ENCODE assay signal across 1 cellular context in the genomic region with DNA sequence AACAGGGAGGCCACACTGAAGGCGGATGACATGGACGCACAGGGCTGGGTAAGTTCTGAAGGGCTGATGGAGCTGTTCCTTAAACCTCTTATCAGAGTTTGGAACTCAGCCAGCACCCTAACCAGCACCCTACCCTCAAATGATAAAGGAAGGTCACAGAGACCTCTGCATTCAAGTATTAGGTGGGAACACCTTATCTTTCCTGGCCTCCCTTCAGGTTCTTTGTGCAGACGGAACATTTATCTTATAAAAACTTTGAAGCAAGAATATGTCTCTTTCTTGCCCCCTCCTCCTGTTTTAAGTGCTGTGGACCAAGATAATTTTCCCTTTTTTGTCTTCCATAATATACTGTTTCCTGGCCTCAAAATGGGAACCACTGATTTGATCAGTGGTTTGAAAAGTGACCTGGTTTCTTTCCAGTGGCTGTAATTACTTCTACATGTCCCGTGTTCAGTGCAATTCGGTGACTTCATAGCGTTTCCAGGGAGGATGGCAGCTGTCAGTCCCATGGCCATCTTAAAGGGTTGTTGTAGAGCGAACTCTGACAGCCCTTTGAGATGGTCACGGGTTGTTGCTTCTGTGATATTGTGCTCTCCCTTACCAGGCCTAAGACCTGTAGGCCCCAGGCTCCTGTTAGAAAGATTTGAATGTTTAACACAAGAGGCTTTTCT.
A peak's percentile ranks its signal among the peaks of the same experiment; 100 is the strongest.
TF ChIP-seq lines count a peak whose summit lies in the region.

No MANE protein-coding gene starts in this region.

TF ChIP-seq in K562, 482 proteins besides CTCF, POLR2A, EP300 and RAD21 (continued from another document and continues in another):
- TF ChIP-seq, protein P1, sequence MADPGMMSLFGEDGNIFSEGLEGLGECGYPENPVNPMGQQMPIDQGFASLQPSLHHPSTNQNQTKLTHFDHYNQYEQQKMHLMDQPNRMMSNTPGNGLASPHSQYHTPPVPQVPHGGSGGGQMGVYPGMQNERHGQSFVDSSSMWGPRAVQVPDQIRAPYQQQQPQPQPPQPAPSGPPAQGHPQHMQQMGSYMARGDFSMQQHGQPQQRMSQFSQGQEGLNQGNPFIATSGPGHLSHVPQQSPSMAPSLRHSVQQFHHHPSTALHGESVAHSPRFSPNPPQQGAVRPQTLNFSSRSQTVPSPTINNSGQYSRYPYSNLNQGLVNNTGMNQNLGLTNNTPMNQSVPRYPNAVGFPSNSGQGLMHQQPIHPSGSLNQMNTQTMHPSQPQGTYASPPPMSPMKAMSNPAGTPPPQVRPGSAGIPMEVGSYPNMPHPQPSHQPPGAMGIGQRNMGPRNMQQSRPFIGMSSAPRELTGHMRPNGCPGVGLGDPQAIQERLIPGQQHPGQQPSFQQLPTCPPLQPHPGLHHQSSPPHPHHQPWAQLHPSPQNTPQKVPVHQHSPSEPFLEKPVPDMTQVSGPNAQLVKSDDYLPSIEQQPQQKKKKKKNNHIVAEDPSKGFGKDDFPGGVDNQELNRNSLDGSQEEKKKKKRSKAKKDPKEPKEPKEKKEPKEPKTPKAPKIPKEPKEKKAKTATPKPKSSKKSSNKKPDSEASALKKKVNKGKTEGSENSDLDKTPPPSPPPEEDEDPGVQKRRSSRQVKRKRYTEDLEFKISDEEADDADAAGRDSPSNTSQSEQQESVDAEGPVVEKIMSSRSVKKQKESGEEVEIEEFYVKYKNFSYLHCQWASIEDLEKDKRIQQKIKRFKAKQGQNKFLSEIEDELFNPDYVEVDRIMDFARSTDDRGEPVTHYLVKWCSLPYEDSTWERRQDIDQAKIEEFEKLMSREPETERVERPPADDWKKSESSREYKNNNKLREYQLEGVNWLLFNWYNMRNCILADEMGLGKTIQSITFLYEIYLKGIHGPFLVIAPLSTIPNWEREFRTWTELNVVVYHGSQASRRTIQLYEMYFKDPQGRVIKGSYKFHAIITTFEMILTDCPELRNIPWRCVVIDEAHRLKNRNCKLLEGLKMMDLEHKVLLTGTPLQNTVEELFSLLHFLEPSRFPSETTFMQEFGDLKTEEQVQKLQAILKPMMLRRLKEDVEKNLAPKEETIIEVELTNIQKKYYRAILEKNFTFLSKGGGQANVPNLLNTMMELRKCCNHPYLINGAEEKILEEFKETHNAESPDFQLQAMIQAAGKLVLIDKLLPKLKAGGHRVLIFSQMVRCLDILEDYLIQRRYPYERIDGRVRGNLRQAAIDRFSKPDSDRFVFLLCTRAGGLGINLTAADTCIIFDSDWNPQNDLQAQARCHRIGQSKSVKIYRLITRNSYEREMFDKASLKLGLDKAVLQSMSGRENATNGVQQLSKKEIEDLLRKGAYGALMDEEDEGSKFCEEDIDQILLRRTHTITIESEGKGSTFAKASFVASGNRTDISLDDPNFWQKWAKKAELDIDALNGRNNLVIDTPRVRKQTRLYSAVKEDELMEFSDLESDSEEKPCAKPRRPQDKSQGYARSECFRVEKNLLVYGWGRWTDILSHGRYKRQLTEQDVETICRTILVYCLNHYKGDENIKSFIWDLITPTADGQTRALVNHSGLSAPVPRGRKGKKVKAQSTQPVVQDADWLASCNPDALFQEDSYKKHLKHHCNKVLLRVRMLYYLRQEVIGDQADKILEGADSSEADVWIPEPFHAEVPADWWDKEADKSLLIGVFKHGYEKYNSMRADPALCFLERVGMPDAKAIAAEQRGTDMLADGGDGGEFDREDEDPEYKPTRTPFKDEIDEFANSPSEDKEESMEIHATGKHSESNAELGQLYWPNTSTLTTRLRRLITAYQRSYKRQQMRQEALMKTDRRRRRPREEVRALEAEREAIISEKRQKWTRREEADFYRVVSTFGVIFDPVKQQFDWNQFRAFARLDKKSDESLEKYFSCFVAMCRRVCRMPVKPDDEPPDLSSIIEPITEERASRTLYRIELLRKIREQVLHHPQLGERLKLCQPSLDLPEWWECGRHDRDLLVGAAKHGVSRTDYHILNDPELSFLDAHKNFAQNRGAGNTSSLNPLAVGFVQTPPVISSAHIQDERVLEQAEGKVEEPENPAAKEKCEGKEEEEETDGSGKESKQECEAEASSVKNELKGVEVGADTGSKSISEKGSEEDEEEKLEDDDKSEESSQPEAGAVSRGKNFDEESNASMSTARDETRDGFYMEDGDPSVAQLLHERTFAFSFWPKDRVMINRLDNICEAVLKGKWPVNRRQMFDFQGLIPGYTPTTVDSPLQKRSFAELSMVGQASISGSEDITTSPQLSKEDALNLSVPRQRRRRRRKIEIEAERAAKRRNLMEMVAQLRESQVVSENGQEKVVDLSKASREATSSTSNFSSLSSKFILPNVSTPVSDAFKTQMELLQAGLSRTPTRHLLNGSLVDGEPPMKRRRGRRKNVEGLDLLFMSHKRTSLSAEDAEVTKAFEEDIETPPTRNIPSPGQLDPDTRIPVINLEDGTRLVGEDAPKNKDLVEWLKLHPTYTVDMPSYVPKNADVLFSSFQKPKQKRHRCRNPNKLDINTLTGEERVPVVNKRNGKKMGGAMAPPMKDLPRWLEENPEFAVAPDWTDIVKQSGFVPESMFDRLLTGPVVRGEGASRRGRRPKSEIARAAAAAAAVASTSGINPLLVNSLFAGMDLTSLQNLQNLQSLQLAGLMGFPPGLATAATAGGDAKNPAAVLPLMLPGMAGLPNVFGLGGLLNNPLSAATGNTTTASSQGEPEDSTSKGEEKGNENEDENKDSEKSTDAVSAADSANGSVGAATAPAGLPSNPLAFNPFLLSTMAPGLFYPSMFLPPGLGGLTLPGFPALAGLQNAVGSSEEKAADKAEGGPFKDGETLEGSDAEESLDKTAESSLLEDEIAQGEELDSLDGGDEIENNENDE (IDR thresholded peaks at IDR 0.05; ENCODE audit: low read depth, low read length) = no peak
- TF ChIP-seq, protein P2, sequence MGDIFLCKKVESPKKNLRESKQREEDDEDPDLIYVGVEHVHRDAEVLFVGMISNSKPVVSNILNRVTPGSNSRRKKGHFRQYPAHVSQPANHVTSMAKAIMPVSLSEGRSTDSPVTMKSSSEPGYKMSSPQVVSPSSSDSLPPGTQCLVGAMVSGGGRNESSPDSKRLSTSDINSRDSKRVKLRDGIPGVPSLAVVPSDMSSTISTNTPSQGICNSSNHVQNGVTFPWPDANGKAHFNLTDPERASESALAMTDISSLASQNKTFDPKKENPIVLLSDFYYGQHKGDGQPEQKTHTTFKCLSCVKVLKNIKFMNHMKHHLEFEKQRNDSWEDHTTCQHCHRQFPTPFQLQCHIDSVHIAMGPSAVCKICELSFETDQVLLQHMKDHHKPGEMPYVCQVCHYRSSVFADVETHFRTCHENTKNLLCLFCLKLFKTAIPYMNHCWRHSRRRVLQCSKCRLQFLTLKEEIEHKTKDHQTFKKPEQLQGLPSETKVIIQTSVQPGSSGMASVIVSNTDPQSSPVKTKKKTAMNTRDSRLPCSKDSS (IDR thresholded peaks at IDR 0.05; ENCODE audit: low read depth, partially characterized antibody) = no peak
- TF ChIP-seq, protein P3, sequence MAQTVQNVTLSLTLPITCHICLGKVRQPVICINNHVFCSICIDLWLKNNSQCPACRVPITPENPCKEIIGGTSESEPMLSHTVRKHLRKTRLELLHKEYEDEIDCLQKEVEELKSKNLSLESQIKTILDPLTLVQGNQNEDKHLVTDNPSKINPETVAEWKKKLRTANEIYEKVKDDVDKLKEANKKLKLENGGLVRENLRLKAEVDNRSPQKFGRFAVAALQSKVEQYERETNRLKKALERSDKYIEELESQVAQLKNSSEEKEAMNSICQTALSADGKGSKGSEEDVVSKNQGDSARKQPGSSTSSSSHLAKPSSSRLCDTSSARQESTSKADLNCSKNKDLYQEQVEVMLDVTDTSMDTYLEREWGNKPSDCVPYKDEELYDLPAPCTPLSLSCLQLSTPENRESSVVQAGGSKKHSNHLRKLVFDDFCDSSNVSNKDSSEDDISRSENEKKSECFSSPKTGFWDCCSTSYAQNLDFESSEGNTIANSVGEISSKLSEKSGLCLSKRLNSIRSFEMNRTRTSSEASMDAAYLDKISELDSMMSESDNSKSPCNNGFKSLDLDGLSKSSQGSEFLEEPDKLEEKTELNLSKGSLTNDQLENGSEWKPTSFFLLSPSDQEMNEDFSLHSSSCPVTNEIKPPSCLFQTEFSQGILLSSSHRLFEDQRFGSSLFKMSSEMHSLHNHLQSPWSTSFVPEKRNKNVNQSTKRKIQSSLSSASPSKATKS (CRISPR knock-in tag; IDR thresholded peaks at IDR 0.05) = no peak
- TF ChIP-seq, protein P4, sequence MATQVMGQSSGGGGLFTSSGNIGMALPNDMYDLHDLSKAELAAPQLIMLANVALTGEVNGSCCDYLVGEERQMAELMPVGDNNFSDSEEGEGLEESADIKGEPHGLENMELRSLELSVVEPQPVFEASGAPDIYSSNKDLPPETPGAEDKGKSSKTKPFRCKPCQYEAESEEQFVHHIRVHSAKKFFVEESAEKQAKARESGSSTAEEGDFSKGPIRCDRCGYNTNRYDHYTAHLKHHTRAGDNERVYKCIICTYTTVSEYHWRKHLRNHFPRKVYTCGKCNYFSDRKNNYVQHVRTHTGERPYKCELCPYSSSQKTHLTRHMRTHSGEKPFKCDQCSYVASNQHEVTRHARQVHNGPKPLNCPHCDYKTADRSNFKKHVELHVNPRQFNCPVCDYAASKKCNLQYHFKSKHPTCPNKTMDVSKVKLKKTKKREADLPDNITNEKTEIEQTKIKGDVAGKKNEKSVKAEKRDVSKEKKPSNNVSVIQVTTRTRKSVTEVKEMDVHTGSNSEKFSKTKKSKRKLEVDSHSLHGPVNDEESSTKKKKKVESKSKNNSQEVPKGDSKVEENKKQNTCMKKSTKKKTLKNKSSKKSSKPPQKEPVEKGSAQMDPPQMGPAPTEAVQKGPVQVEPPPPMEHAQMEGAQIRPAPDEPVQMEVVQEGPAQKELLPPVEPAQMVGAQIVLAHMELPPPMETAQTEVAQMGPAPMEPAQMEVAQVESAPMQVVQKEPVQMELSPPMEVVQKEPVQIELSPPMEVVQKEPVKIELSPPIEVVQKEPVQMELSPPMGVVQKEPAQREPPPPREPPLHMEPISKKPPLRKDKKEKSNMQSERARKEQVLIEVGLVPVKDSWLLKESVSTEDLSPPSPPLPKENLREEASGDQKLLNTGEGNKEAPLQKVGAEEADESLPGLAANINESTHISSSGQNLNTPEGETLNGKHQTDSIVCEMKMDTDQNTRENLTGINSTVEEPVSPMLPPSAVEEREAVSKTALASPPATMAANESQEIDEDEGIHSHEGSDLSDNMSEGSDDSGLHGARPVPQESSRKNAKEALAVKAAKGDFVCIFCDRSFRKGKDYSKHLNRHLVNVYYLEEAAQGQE (CRISPR knock-in tag; IDR thresholded peaks at IDR 0.05; ENCODE audit: low read depth) = no peak
- no peak for TF ChIP-seq BRCA1 (IDR thresholded peaks at IDR 0.05)
- no peak for TF ChIP-seq BRCA1 (CRISPR knock-in tag; IDR thresholded peaks at IDR 0.05)
- no peak for TF ChIP-seq SIN3A (IDR thresholded peaks at IDR 0.05; ENCODE audit: borderline replicate concordance in 2 of 2, control insufficient read depth in 1 of 2, low read depth in 2 of 2, low read length in 2 of 2)
- no peak for TF ChIP-seq ETV5 (CRISPR knock-in tag; IDR thresholded peaks at IDR 0.05; ENCODE audit: low read depth)
- TF ChIP-seq, protein P5, sequence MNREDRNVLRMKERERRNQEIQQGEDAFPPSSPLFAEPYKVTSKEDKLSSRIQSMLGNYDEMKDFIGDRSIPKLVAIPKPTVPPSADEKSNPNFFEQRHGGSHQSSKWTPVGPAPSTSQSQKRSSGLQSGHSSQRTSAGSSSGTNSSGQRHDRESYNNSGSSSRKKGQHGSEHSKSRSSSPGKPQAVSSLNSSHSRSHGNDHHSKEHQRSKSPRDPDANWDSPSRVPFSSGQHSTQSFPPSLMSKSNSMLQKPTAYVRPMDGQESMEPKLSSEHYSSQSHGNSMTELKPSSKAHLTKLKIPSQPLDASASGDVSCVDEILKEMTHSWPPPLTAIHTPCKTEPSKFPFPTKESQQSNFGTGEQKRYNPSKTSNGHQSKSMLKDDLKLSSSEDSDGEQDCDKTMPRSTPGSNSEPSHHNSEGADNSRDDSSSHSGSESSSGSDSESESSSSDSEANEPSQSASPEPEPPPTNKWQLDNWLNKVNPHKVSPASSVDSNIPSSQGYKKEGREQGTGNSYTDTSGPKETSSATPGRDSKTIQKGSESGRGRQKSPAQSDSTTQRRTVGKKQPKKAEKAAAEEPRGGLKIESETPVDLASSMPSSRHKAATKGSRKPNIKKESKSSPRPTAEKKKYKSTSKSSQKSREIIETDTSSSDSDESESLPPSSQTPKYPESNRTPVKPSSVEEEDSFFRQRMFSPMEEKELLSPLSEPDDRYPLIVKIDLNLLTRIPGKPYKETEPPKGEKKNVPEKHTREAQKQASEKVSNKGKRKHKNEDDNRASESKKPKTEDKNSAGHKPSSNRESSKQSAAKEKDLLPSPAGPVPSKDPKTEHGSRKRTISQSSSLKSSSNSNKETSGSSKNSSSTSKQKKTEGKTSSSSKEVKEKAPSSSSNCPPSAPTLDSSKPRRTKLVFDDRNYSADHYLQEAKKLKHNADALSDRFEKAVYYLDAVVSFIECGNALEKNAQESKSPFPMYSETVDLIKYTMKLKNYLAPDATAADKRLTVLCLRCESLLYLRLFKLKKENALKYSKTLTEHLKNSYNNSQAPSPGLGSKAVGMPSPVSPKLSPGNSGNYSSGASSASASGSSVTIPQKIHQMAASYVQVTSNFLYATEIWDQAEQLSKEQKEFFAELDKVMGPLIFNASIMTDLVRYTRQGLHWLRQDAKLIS (CRISPR knock-in tag; IDR thresholded peaks at IDR 0.05) = no peak
- TF ChIP-seq ZNF3 (CRISPR knock-in tag; IDR thresholded peaks at IDR 0.05) = no peak
- TF ChIP-seq, protein P6, sequence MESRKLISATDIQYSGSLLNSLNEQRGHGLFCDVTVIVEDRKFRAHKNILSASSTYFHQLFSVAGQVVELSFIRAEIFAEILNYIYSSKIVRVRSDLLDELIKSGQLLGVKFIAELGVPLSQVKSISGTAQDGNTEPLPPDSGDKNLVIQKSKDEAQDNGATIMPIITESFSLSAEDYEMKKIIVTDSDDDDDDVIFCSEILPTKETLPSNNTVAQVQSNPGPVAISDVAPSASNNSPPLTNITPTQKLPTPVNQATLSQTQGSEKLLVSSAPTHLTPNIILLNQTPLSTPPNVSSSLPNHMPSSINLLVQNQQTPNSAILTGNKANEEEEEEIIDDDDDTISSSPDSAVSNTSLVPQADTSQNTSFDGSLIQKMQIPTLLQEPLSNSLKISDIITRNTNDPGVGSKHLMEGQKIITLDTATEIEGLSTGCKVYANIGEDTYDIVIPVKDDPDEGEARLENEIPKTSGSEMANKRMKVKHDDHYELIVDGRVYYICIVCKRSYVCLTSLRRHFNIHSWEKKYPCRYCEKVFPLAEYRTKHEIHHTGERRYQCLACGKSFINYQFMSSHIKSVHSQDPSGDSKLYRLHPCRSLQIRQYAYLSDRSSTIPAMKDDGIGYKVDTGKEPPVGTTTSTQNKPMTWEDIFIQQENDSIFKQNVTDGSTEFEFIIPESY (CRISPR knock-in tag; IDR thresholded peaks at IDR 0.05) = no peak
- TF ChIP-seq, protein P7, sequence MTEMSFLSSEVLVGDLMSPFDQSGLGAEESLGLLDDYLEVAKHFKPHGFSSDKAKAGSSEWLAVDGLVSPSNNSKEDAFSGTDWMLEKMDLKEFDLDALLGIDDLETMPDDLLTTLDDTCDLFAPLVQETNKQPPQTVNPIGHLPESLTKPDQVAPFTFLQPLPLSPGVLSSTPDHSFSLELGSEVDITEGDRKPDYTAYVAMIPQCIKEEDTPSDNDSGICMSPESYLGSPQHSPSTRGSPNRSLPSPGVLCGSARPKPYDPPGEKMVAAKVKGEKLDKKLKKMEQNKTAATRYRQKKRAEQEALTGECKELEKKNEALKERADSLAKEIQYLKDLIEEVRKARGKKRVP (CRISPR knock-in tag; IDR thresholded peaks at IDR 0.05) = no peak
- TF ChIP-seq TCF3 (CRISPR knock-in tag; IDR thresholded peaks at IDR 0.05) = peak; percentile 93
- TF ChIP-seq ZNF184 (CRISPR knock-in tag; IDR thresholded peaks at IDR 0.05) = no peak
- TF ChIP-seq CREBBP (IDR thresholded peaks at IDR 0.05; ENCODE audit: low read depth, low read length) = no peak
- TF ChIP-seq CBX5 (IDR thresholded peaks at IDR 0.05; ENCODE audit: borderline replicate concordance, low read depth) = no peak
- TF ChIP-seq EHMT2 (IDR thresholded peaks at IDR 0.05) = peak; percentile 30; the same call in 1 of the 2 replicates
- no peak for TF ChIP-seq SRSF3 (IDR thresholded peaks at IDR 0.05; ENCODE audit: insufficient read depth, low read length)
